Comparison of ENCODE assay signal across 10 cellular contexts in the genomic region with DNA sequence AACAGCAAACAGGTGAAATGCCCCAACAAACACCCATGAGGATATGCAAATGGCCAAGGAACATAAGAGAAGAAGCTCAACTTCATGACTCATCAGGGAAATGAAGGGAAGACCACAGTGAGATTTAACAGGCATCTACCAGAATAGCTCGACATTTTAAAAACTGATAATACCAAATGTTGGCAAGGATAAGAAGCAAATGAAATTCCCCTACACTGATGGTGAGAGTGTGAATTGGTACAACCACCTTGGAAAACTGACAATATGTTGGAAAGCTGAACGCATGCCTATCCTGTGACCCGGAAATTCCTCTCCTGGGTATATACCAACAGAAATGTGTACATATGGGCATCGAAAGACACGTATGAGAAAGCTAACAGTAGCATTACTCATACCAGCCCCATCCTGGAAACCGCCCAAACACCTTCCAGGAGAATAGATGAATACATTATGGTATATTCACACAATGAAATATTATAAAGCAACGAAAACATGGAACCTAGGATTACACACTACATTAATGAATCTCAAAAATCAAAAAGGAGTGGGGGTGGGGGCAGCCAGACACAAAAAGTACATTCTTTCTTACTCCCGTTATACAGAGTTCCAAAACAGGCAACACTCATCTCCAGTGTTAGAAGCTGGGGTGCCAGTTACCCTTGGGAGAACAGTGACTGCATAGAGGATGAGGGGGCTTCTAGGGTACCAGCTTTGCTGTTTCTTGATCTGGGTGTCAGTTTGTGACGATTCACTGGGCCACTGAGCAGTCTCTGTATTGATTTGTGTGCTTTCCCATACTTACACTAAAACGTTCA. TPM values are rescaled to one million over a fixed set of nuclear protein-coding genes. Genes with fewer than 3 reads are reported as not detected.
A peak's percentile ranks its signal among the peaks of the same experiment; 100 is the strongest.
DNase-seq lines count a peak whose midpoint lies in the region; ATAC-seq, FAIRE-seq and TF ChIP-seq lines count a peak whose summit lies in the region.
"Had no signal": no experiment of that assay in that cellular context is flagged by ENCODE, and none has a peak within 500 bp of the region (broad histone marks: within the 10 kb centered on the region; RNA-seq: fewer than 3 reads in every experiment).

No MANE protein-coding gene starts in this region.

- no peaks in the 10 kb centered on the region for H3K4me1 ChIP-seq in uterus

- FAIRE-seq in GM18507 (lab: Jason Lieb, UNC): peak; percentile 81

- intact Hi-C loops in uterus (cut with DNase I; ENCODE audit: low total_unique reads): no loop called here

- no peak for TF ChIP-seq POLR2A in uterus (IDR thresholded peaks at IDR 0.05)

- no peaks in the 10 kb centered on the region for H3K27me3 ChIP-seq in uterus

- H3K4me3 ChIP-seq in fibroblast of mammary gland (ENCODE audit: control insufficient read depth, low read depth, low read length) (no peak overlapping the region), uterus (no peak overlapping the region)

- no peaks in the 10 kb centered on the region for H3K9me3 ChIP-seq in uterus

- H3K27ac ChIP-seq in uterus: no peak overlapping the region

- ATAC-seq in GM21423 (IDR thresholded peaks at IDR 0.05; ENCODE audit: unreplicated experiment): peak; percentile 52
- ATAC-seq in HG03469 (IDR thresholded peaks at IDR 0.05; ENCODE audit: unreplicated experiment): peak; percentile 41

- DNase-seq in GM18507 (ENCODE audit: extremely low spot score, insufficient read length, low read depth) (no peak), fibroblast of mammary gland (ENCODE audit: low read depth) (peak; percentile 36), NCI-H2107 (lab: John Stamatoyannopoulos, UW) (no peak), HK-2 (ENCODE audit: unreplicated experiment) (no peak), uterus (no peak)
- DNase-seq: activated CD4-positive, CD25-positive, alpha-beta regulatory T cell treated with anti-CD3 and anti-CD28 coated beads, Interleukin-2, amount 50 U/mL, for 72 hours; NCI-H1436 treated with DMSO at 0.1 percent for 48 hours; stimulated activated CD4-positive, alpha-beta T cell treated with anti-CD3 and anti-CD28 coated beads, Interleukin-4, amount 100 ng/mL, for 4 hours had no signal

- H3K36me3 ChIP-seq in uterus: no peaks in the 10 kb centered on the region

- no peak for TF ChIP-seq CTCF in fibroblast of mammary gland (conservative IDR thresholded peaks at IDR 0.05; ENCODE audit: control insufficient read depth, insufficient read depth, low read depth, low read length)
- no peak for TF ChIP-seq CTCF in uterus (IDR thresholded peaks at IDR 0.05)

RNA-seq across cellular contexts. Expression of a gene that starts 16.9 kb away (rescaled TPM):
- total RNA-seq in uterus: 100 to 1,000 TPM in 1 of 4 donors, 10 to 100 TPM in 3; 32.0 to 187 (median 47.6) TPM
